ENCODE assay signal across 16 cellular contexts in the genomic region with DNA sequence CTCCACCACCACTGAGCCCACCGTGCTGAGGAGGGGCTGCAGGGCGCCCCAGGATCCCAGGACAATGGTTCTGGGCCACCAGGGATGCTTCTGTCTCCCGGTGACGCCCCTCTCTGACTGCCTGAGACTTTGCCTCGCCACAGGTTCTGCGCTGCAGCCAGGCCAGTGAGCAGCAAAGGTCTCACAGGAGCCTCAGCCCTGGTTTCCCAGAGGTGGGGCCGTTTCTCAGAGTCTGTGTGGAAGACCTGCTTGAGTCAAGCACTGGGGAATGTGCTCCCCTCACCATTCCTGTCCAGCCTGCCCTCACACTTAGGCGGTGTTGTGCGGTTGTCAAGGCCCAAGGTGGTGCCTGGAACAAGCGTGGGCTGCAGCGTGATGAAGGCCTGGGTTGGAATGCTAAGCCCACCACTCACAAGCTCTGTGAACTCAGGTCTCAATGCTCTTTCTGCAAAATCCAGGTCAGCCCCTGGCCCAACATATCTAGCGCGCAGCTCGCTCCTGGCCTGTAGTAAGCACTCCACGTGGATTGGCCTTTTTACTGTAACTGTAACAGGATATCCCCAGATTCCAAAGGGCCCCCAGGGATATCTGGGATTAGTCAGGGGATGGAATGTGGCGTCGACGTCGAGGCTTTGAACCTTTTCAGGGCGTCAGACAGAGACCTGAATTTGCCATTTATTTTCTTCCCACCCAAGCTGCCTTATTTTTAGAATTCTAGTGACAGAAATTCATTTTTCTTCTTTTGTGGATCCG. TPM values are rescaled to one million over a fixed set of nuclear protein-coding genes. Genes with fewer than 3 reads are reported as not detected.
DNase-seq lines count a peak whose midpoint lies in the region; ATAC-seq and TF ChIP-seq lines count a peak whose summit lies in the region.
"Had no signal": no experiment of that assay in that cellular context is flagged by ENCODE, and none has a peak within 500 bp of the region (broad histone marks: within the 10 kb centered on the region; RNA-seq: fewer than 3 reads in every experiment).

No MANE protein-coding gene starts in this region.

- H3K36me3 ChIP-seq in A673 (ENCODE audit: insufficient read depth, low read length, poor library complexity, severe bottlenecking) = no peaks in the 10 kb centered on the region
- no peaks in the 10 kb centered on the region for H3K36me3 ChIP-seq in IMR-90 (ENCODE audit: control insufficient read depth, insufficient read depth, low read length)
- H3K36me3 ChIP-seq: right atrium auricular region had no signal

- 77% methylated on average over 10 of the region's 21 CpGs; no CpG with 5 or more reads in 1 of the 2 experiments for WGBS in IMR-90 (ENCODE audit: extremely low coverage in 2 of 2, insufficient read length in 1 of 2), 2 experiments

- H3K27ac ChIP-seq in A673 (ENCODE audit: low read depth, low read length, poor library complexity, severe bottlenecking) (no peak overlapping the region), IMR-90 (ENCODE audit: insufficient read depth, low read length) (no peak overlapping the region)
- H3K27ac ChIP-seq: right atrium auricular region had no signal

- intact Hi-C loops in A673 (cut with micrococcal nuclease; ENCODE audit: unreplicated experiment) (no loop called here), IMR-90 (cut with micrococcal nuclease) (no loop called here)

- no peak overlapping the region for H3K4me3 ChIP-seq in A673 (ENCODE audit: low read depth, low read length, poor library complexity, severe bottlenecking)
- no peak overlapping the region for H3K4me3 ChIP-seq in IMR-90 (ENCODE audit: insufficient read depth, low read depth, low read length)
- no peak overlapping the region for H3K4me3 ChIP-seq in choroid plexus epithelial cell (ENCODE audit: low read depth, low read length)
- H3K4me3 ChIP-seq: K562, right atrium auricular region had no signal

- POLR2A ChIA-PET in A673 (lab: Charles Lee; ENCODE audit: low non-redundant PET) (no interaction called here), IMR-90 (lab: Charles Lee; ENCODE audit: unreplicated experiment) (no interaction called here)

- dilution Hi-C loops in IMR-90 (cut with HindIII; ENCODE audit: low sequenced_read_pairs, unreplicated experiment) = no loop called here

- H2AFZ ChIP-seq in IMR-90 (replicated peaks; ENCODE audit: low read length, poor library complexity) = peak overlapping the region; percentile 17

- no peak for TF ChIP-seq RAD21 in IMR-90 (IDR thresholded peaks at IDR 0.05; ENCODE audit: low read length)

- H3K27me3 ChIP-seq in A673 (replicated peaks; ENCODE audit: insufficient read depth, low read depth, low read length, poor library complexity) (no peaks in the 10 kb centered on the region), IMR-90 (ENCODE audit: control insufficient read depth, insufficient read depth, low read length) (peaks cover 39% of the 10 kb centered on the region)
- H3K27me3 ChIP-seq: right atrium auricular region had no signal

- H3K4me2 ChIP-seq in IMR-90 (ENCODE audit: low read depth, low read length) = no peak overlapping the region

- no peaks in the 10 kb centered on the region for H4K20me1 ChIP-seq in IMR-90 (ENCODE audit: insufficient read depth, low read length)

- CTCF ChIA-PET in A673 (lab: Charles Lee) = no interaction called here
- CTCF ChIA-PET in IMR-90 (lab: Yijun Ruan, JAX) = no interaction called here

- peak; percentile 62 for DNase-seq in A673 (ENCODE audit: low spot score)
- peak; percentile 14 for DNase-seq in IMR-90
- peak; percentile 59 for DNase-seq in choroid plexus epithelial cell (ENCODE audit: low read depth)
- peak; percentile 88 for DNase-seq in myocyte (ENCODE audit: low read depth)
- DNase-seq in activated CD4-positive, alpha-beta T cell treated with anti-CD3 and anti-CD28 coated beads for 48 hours = no peak
- DNase-seq in stimulated activated CD4-positive, alpha-beta T cell treated with anti-CD3 and anti-CD28 coated beads, Interleukin-15, amount 100 ng/mL, for 24 hours = no peak
- DNase-seq in NCI-H1436 (lab: John Stamatoyannopoulos, UW) = no peak
- DNase-seq in NOMO-1 treated with DMSO at 0.1 percent for 48 hours (lab: John Stamatoyannopoulos, UW; ENCODE audit: unreplicated experiment) = no peak
- DNase-seq: activated CD4-positive, alpha-beta T cell treated with anti-CD3 and anti-CD28 coated beads, Interleukin-2, amount 50 U/mL, for 1 hour; activated naive CD8-positive, alpha-beta T cell treated with anti-CD3 and anti-CD28 coated beads, Interleukin-2, amount 50 U/mL, for 24 hours; activated T-cell treated with anti-CD3 and anti-CD28 coated beads, Interleukin-2, amount 50 U/mL, for 4 hours; GOT3; NCI-H1105; NCI-H226 had no signal

- no peak overlapping the region for H3K56ac ChIP-seq in IMR-90 (ENCODE audit: extremely low read depth, insufficient read depth, low read length)

- H2AK5ac ChIP-seq in IMR-90 (ENCODE audit: low read depth, low read length) = no peak overlapping the region

- H3K23ac ChIP-seq in IMR-90 (ENCODE audit: low read depth, low read length) = no peak overlapping the region

- no peak overlapping the region for H3K4ac ChIP-seq in IMR-90 (ENCODE audit: low read depth, low read length)

- no peak for TF ChIP-seq POLR2A in IMR-90 (IDR thresholded peaks at IDR 0.05; ENCODE audit: low read depth, low read length)

- no peak overlapping the region for H2BK120ac ChIP-seq in IMR-90 (ENCODE audit: low read depth, low read length)

- peak; percentile 27 for ATAC-seq in IMR-90 (ENCODE audit: low read depth)
- ATAC-seq: activated naive CD8-positive, alpha-beta T cell treated with anti-CD3 and anti-CD28 coated beads, Interleukin-2, amount 50 U/mL, for 24 hours; activated T-cell treated with anti-CD3 and anti-CD28 coated beads, Interleukin-2, amount 50 U/mL, for 4 hours; K562 had no signal

- no peak overlapping the region for H4K91ac ChIP-seq in IMR-90 (ENCODE audit: insufficient read depth, low read depth, low read length)

- H3K9ac ChIP-seq in IMR-90 (ENCODE audit: low read depth, low read length) = no peak overlapping the region

- no peak overlapping the region for H4K5ac ChIP-seq in IMR-90 (ENCODE audit: low read depth, low read length)

- BruUV-seq in A673 (replicated peaks; lab: Mats Ljungman, UMichigan) = no TSS peak
- BruUV-seq in IMR-90 (replicated peaks; lab: Mats Ljungman, UMichigan) = no TSS peak

- no peak overlapping the region for H3K18ac ChIP-seq in IMR-90 (ENCODE audit: low read depth, low read length)

- no peak overlapping the region for H2BK5ac ChIP-seq in IMR-90 (ENCODE audit: low read depth, low read length, poor library complexity, severe bottlenecking)

- H2BK15ac ChIP-seq in IMR-90 (ENCODE audit: low read depth, low read length) = no peak overlapping the region

- H3K4me1 ChIP-seq in A673 (ENCODE audit: insufficient read depth, low read length, poor library complexity, severe bottlenecking) (peaks cover 7% of the 10 kb centered on the region), IMR-90 (ENCODE audit: control insufficient read depth, insufficient read depth, low read length) (no peaks in the 10 kb centered on the region)
- H3K4me1 ChIP-seq: right atrium auricular region had no signal

- H3K9me3 ChIP-seq in A673 (ENCODE audit: low read depth, low read length, poor library complexity, severe bottlenecking) (no peaks in the 10 kb centered on the region), IMR-90 (ENCODE audit: control insufficient read depth, insufficient read depth, low read length) (no peaks in the 10 kb centered on the region)
- H3K9me3 ChIP-seq: right atrium auricular region had no signal

- no peak overlapping the region for H2AK9ac ChIP-seq in IMR-90 (replicated peaks; ENCODE audit: low read depth, low read length, poor library complexity)

- H3K9me1 ChIP-seq in IMR-90 (ENCODE audit: insufficient read depth, low read length) = no peaks in the 10 kb centered on the region

- no peak overlapping the region for H4K8ac ChIP-seq in IMR-90 (ENCODE audit: low read depth in 2 of 2, low read length in 2 of 2)

- H3K14ac ChIP-seq in IMR-90 (replicated peaks; ENCODE audit: low read depth, low read length) = no peak overlapping the region

- no peak for TF ChIP-seq CTCF in A673 (conservative IDR thresholded peaks at IDR 0.05; ENCODE audit: low read depth, low read length)
- no peak for TF ChIP-seq CTCF in IMR-90 (conservative IDR thresholded peaks at IDR 0.05; ENCODE audit: low read depth, low read length)
- TF ChIP-seq CTCF in choroid plexus epithelial cell (conservative IDR thresholded peaks at IDR 0.05; ENCODE audit: low read depth, low read length) = no peak

- H2BK20ac ChIP-seq in IMR-90 (ENCODE audit: low read depth, low read length) = no peak overlapping the region

- no peaks in the 10 kb centered on the region for H3K79me1 ChIP-seq in IMR-90 (ENCODE audit: low read depth in 1 of 2, low read length in 2 of 2)

- in situ Hi-C loops in IMR-90 (cut with MboI; ENCODE audit: low sequenced_read_pairs) = no loop called here

TF ChIP-seq in IMR-90, 13 proteins besides CTCF, POLR2A, EP300 and RAD21 (continues in another document):
- TF ChIP-seq SMC3 (IDR thresholded peaks at IDR 0.05; ENCODE audit: low read depth, low read length) (no peak), MXI1 (IDR thresholded peaks at IDR 0.05; ENCODE audit: borderline replicate concordance, low read depth, low read length) (no peak), MAFK (IDR thresholded peaks at IDR 0.05; ENCODE audit: low read depth, low read length) (no peak), BHLHE40 (IDR thresholded peaks at IDR 0.05; ENCODE audit: low read depth, low read length) (no peak), CHD1 (IDR thresholded peaks at IDR 0.05; ENCODE audit: low read depth, low read length) (no peak), CEBPB (IDR thresholded peaks at IDR 0.05; ENCODE audit: low read depth, low read length) (no peak), MAZ (IDR thresholded peaks at IDR 0.05; ENCODE audit: borderline replicate concordance, low read depth, low read length) (no peak), ELK1 (IDR thresholded peaks at IDR 0.05; ENCODE audit: borderline replicate concordance, low read depth, low read length) (no peak), RFX5 (IDR thresholded peaks at IDR 0.05; ENCODE audit: low read depth, low read length) (no peak), RCOR1 (IDR thresholded peaks at IDR 0.05; ENCODE audit: insufficient replicate concordance, low read length) (no peak)

RNA-seq across cellular contexts. Expression of gene PLB1, which starts 47.6 kb away (rescaled TPM):
- total RNA-seq in A673 (2021) (0.39 TPM in 1 of 2 replicates, not detected in the other), IMR-90 (2012; rRNA removed) (0.90 and 1.4 TPM in 2 replicates), myocyte (0.24 and 0.31 TPM in 2 replicates)
- 0.43 and 0.74 TPM in 2 replicates for polyA plus RNA-seq in IMR-90 (2012; rRNA removed)
- 0.09 and 0.34 TPM in 2 replicates for polyA plus RNA-seq in IMR-90 (2012; cell fraction: cytosol; rRNA removed)
- polyA plus RNA-seq in IMR-90 (2012; cell fraction: nucleus; rRNA removed; ENCODE audit: low replicate concordance) = 2.0 and 4.3 TPM in 2 replicates
- polyA plus RNA-seq in myocyte (2012) = 0.23 TPM

Comparison
In these comparisons a context has a peak if more than half of its experiments do, and no peak if none do; other contexts are left out.
1. DNase-seq: peak in A673 (single experiment), IMR-90 (single experiment), choroid plexus epithelial cell (single experiment) and myocyte (single experiment); none in activated CD4-positive, alpha-beta T cell treated with anti-CD3 and anti-CD28 coated beads for 48 hours (single experiment), stimulated activated CD4-positive, alpha-beta T cell treated with anti-CD3 and anti-CD28 coated beads, Interleukin-15, amount 100 ng/mL, for 24 hours (single experiment), NCI-H1436 (single experiment) and NOMO-1 treated with DMSO at 0.1 percent for 48 hours (single experiment).